Comparison of ENCODE assay signal across 21 cellular contexts in genomic region chr6:66396145-66396544, GRCh38.
"Had no signal": no experiment of that assay in that cellular context is flagged by ENCODE, and none has a peak within 500 bp of the region (broad histone marks: within the 10 kb centered on the region; RNA-seq: fewer than 3 reads in every experiment).

No MANE protein-coding gene starts in this region.

- H3K27ac ChIP-seq: cardiac muscle cell, KMS-11, PC-9 had no signal

- ATAC-seq: activated naive CD4-positive, alpha-beta T cell treated with anti-CD3 and anti-CD28 coated beads, Interleukin-2, amount 50 U/mL, for 72 hours; activated naive CD8-positive, alpha-beta T cell treated with anti-CD3 and anti-CD28 coated beads, Interleukin-2, amount 50 U/mL, for 24 hours; activated T-cell treated with anti-CD3 and anti-CD28 coated beads, Interleukin-2, amount 50 U/mL, for 4 hours had no signal

- H3K9ac ChIP-seq: KMS-11 had no signal

- H3K27ac Mint-ChIP-seq: activated B cell treated with CpG ODN at 0.5 μM for 24 hours; activated CD4-positive, alpha-beta memory T cell treated with anti-CD3 and anti-CD28 coated beads for 36 hours; activated CD4-positive, alpha-beta T cell treated with anti-CD3 and anti-CD28 coated beads, Interleukin-2, amount 10 ng/mL, durations not matched to agents 24 days and 14 days; activated naive CD4-positive, alpha-beta T cell treated with anti-CD3 and anti-CD28 coated beads, Interleukin-2, amount 50 U/mL, for 72 hours; activated naive CD8-positive, alpha-beta T cell treated with anti-CD3 and anti-CD28 coated beads, Interleukin-2, amount 50 U/mL, for 24 hours; brain; T-helper 1 cell treated with Interleukin-12 subunit alpha and Interleukin-12 subunit beta and Interleukin-4 antibody, amounts not matched to agents 30 μg/mL and 1 μg/mL, for 36 hours had no signal

- H3K4me3 Mint-ChIP-seq: activated B cell treated with CpG ODN at 0.5 μM for 24 hours; activated CD4-positive, alpha-beta memory T cell treated with anti-CD3 and anti-CD28 coated beads for 36 hours; activated CD4-positive, alpha-beta T cell treated with anti-CD3 and anti-CD28 coated beads, Interleukin-2, amount 10 ng/mL, durations not matched to agents 24 days and 14 days; activated naive CD8-positive, alpha-beta T cell treated with anti-CD3 and anti-CD28 coated beads, Interleukin-2, amount 50 U/mL, for 24 hours; activated T-cell treated with anti-CD3 and anti-CD28 coated beads, Interleukin-2, amount 50 U/mL, for 4 hours; brain; T-helper 1 cell treated with Interleukin-12 subunit alpha and Interleukin-12 subunit beta and Interleukin-4 antibody, amounts not matched to agents 30 μg/mL and 1 μg/mL, for 36 hours had no signal

- H3K36me3 ChIP-seq: cardiac muscle cell had no signal

- H3K27me3 Mint-ChIP-seq: activated B cell treated with CpG ODN at 0.5 μM for 24 hours; activated CD4-positive, alpha-beta memory T cell treated with anti-CD3 and anti-CD28 coated beads for 36 hours; activated CD4-positive, alpha-beta T cell treated with anti-CD3 and anti-CD28 coated beads, Interleukin-2, amount 10 ng/mL, durations not matched to agents 24 days and 14 days; activated naive CD8-positive, alpha-beta T cell treated with anti-CD3 and anti-CD28 coated beads, Interleukin-2, amount 50 U/mL, for 24 hours; brain had no signal

- FAIRE-seq: astrocyte had no signal

- DNase-seq: activated B cell treated with CpG ODN at 0.5 μM for 24 hours; activated CD4-positive, alpha-beta memory T cell treated with anti-CD3 and anti-CD28 coated beads for 36 hours; activated CD4-positive, alpha-beta T cell treated with anti-CD3 and anti-CD28 coated beads for 1 hour; activated CD4-positive, alpha-beta T cell treated with anti-CD3 and anti-CD28 coated beads, Interleukin-2, amount 10 ng/mL, durations not matched to agents 24 days and 14 days; activated CD8-positive, alpha-beta memory T cell treated with anti-CD3 and anti-CD28 coated beads for 24 hours; activated effector memory CD4-positive, alpha-beta T cell treated with anti-CD3 and anti-CD28 coated beads, Interleukin-2, amount 50 U/mL, for 16 hours; activated naive CD4-positive, alpha-beta T cell treated with Interleukin-2 at 50 U/mL for 16 hours; activated naive CD8-positive, alpha-beta T cell treated with anti-CD3 and anti-CD28 coated beads, Interleukin-2, amount 50 U/mL, for 24 hours; activated T-cell treated with anti-CD3 and anti-CD28 coated beads, Interleukin-2, amount 50 U/mL, for 4 hours; amniotic stem cell; NCI-H1092; NCI-H1694; NCI-H2107; PC-9; SHP77 treated with DMSO at 0.1 percent for 48 hours had no signal

- H3K4me1 Mint-ChIP-seq: activated B cell treated with CpG ODN at 0.5 μM for 24 hours; activated CD4-positive, alpha-beta T cell treated with anti-CD3 and anti-CD28 coated beads, Interleukin-2, amount 10 ng/mL, durations not matched to agents 24 days and 14 days; activated naive CD8-positive, alpha-beta T cell treated with anti-CD3 and anti-CD28 coated beads, Interleukin-2, amount 50 U/mL, for 24 hours; brain had no signal

- H2AFZ ChIP-seq: PC-9 had no signal

- H3K27me3 ChIP-seq: cardiac muscle cell had no signal

- H3K4me3 ChIP-seq: cardiac muscle cell, PC-9 had no signal

- H3K36me3 Mint-ChIP-seq: activated CD4-positive, alpha-beta memory T cell treated with anti-CD3 and anti-CD28 coated beads for 36 hours; activated naive CD4-positive, alpha-beta T cell treated with anti-CD3 and anti-CD28 coated beads, Interleukin-2, amount 50 U/mL, for 72 hours; brain had no signal

- H3K4me2 ChIP-seq: KMS-11, PC-9 had no signal

- H3K9me3 Mint-ChIP-seq: activated CD4-positive, alpha-beta T cell treated with anti-CD3 and anti-CD28 coated beads, Interleukin-2, amount 10 ng/mL, durations not matched to agents 24 days and 14 days; brain; T-helper 1 cell treated with Interleukin-12 subunit alpha and Interleukin-12 subunit beta and Interleukin-4 antibody, amounts not matched to agents 30 μg/mL and 1 μg/mL, for 36 hours had no signal
